Comparison of ENCODE assay signal across 40 cellular contexts in the genomic region with DNA sequence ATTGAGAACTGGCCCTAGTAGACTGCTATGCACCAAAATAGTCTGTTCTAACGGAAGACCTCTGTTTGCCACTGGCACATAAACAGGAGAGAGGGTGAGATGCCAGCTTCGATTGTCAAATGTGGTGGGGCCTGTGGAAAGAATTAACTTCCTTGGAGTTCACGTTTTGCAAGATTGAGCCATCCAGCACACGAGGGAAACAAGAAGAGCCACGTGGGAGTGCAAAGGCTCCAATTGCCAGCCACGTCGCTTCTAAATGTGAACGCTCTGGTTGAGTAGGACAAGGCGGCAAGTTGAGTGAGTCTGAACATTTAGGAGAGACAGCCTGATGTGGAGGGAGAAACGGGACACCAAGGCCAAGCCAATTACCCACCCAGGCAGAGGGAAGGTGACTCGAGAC.
"Had no signal": no experiment of that assay in that cellular context is flagged by ENCODE, and none has a peak within 500 bp of the region (broad histone marks: within the 10 kb centered on the region; RNA-seq: fewer than 3 reads in every experiment).

No MANE protein-coding gene starts in this region.

- H3K36me3 ChIP-seq: adrenal gland, ascending aorta, brain microvascular endothelial cell, breast epithelium, cardiac muscle cell had no signal

- H3K27me3 ChIP-seq: adrenal gland, ascending aorta, body of pancreas, brain microvascular endothelial cell, breast epithelium, cardiac muscle cell had no signal

- H3K4me1 ChIP-seq: adrenal gland, ascending aorta, breast epithelium had no signal

- H3K4me3 ChIP-seq: adrenal gland, ascending aorta, body of pancreas, breast epithelium, cardiac muscle cell had no signal

- H3K27ac ChIP-seq: adrenal gland, ascending aorta, body of pancreas, brain microvascular endothelial cell, breast epithelium, cardiac muscle cell had no signal

- H3K9me3 ChIP-seq: adrenal gland, ascending aorta, body of pancreas, breast epithelium had no signal

- FAIRE-seq: astrocyte, bronchial epithelial cell had no signal

- H3K4me3 Mint-ChIP-seq: activated naive CD4-positive, alpha-beta T cell treated with anti-CD3 and anti-CD28 coated beads for 36 hours; activated naive CD4-positive, alpha-beta T cell treated with anti-CD3 and anti-CD28 coated beads, Interleukin-2, amount 10 ng/mL, durations not matched to agents 7 days and 5 days; activated naive CD4-positive, alpha-beta T cell treated with anti-CD3 and anti-CD28 coated beads, Interleukin-2, amount 50 U/mL, for 24 hours; activated naive CD8-positive, alpha-beta T cell; activated naive CD8-positive, alpha-beta T cell treated with anti-CD3 and anti-CD28 coated beads for 36 hours; activated naive CD8-positive, alpha-beta T cell treated with anti-CD3 and anti-CD28 coated beads, Interleukin-2, amount 10 ng/mL, durations not matched to agents 7 days and 5 days; activated naive CD8-positive, alpha-beta T cell treated with anti-CD3 and anti-CD28 coated beads, Interleukin-2, amount 50 U/mL, for 24 hours; activated T-cell treated with anti-CD3 and anti-CD28 coated beads, Interleukin-2, amount 50 U/mL, for 24 hours; activated T-cell treated with anti-CD3 and anti-CD28 coated beads, Interleukin-2, amount 50 U/mL, for 4 hours; activated T-cell treated with anti-CD3 and anti-CD28 coated beads, Interleukin-2, amount 50 U/mL, for 72 hours; activated T-helper 1 cell treated with anti-CD3 and anti-CD28 coated beads, Interleukin-12 subunit alpha, Interleukin-12 subunit beta, Interleukin-2, Interleukin-4 antibody, amounts not matched to agents 30 ng/mL and 10 ng/mL and 1 ng/mL, durations not matched to agents 14 hours and 24 hours and 36 hours; activated T-helper 17 cell treated with anti-CD3 and anti-CD28 coated beads, Interleukin-2, amount 50 U/mL, for 72 hours; brain; central memory CD8-positive, alpha-beta T cell had no signal

- H3K36me3 Mint-ChIP-seq: activated naive CD4-positive, alpha-beta T cell treated with anti-CD3 and anti-CD28 coated beads, Interleukin-2, amount 10 ng/mL, durations not matched to agents 7 days and 5 days; activated naive CD4-positive, alpha-beta T cell treated with anti-CD3 and anti-CD28 coated beads, Interleukin-2, amount 50 U/mL, for 24 hours; brain had no signal

- H3K9me3 Mint-ChIP-seq: activated naive CD4-positive, alpha-beta T cell treated with anti-CD3 and anti-CD28 coated beads for 36 hours; activated naive CD4-positive, alpha-beta T cell treated with anti-CD3 and anti-CD28 coated beads, Interleukin-2, amount 10 ng/mL, durations not matched to agents 7 days and 5 days; activated naive CD4-positive, alpha-beta T cell treated with anti-CD3 and anti-CD28 coated beads, Interleukin-2, amount 50 U/mL, for 24 hours; activated T-cell treated with anti-CD3 and anti-CD28 coated beads, Interleukin-2, amount 50 U/mL, for 24 hours; activated T-cell treated with anti-CD3 and anti-CD28 coated beads, Interleukin-2, amount 50 U/mL, for 4 hours; activated T-helper 17 cell treated with anti-CD3 and anti-CD28 coated beads, Interleukin-2, amount 50 U/mL, for 72 hours; brain; central memory CD8-positive, alpha-beta T cell had no signal

- H3K27ac Mint-ChIP-seq: activated naive CD4-positive, alpha-beta T cell treated with anti-CD3 and anti-CD28 coated beads for 36 hours; activated naive CD4-positive, alpha-beta T cell treated with anti-CD3 and anti-CD28 coated beads, Interleukin-2, amount 10 ng/mL, durations not matched to agents 7 days and 5 days; activated naive CD4-positive, alpha-beta T cell treated with anti-CD3 and anti-CD28 coated beads, Interleukin-2, amount 50 U/mL, for 24 hours; activated naive CD4-positive, alpha-beta T cell treated with anti-CD3 and anti-CD28 coated beads, Interleukin-2, amount 50 U/mL, for 72 hours; activated naive CD8-positive, alpha-beta T cell; activated naive CD8-positive, alpha-beta T cell treated with anti-CD3 and anti-CD28 coated beads for 36 hours; activated naive CD8-positive, alpha-beta T cell treated with anti-CD3 and anti-CD28 coated beads, Interleukin-2, amount 10 ng/mL, durations not matched to agents 7 days and 5 days; activated naive CD8-positive, alpha-beta T cell treated with anti-CD3 and anti-CD28 coated beads, Interleukin-2, amount 50 U/mL, for 24 hours; activated T-cell treated with anti-CD3 and anti-CD28 coated beads, Interleukin-2, amount 50 U/mL, for 24 hours; activated T-cell treated with anti-CD3 and anti-CD28 coated beads, Interleukin-2, amount 50 U/mL, for 72 hours; activated T-helper 1 cell treated with anti-CD3 and anti-CD28 coated beads, Interleukin-12 subunit alpha, Interleukin-12 subunit beta, Interleukin-2, Interleukin-4 antibody, amounts not matched to agents 30 ng/mL and 10 ng/mL and 1 ng/mL, durations not matched to agents 14 hours and 24 hours and 36 hours; activated T-helper 17 cell treated with anti-CD3 and anti-CD28 coated beads, Interleukin-2, amount 50 U/mL, for 72 hours; activated T-helper 2 cell treated with anti-CD3 and anti-CD28 coated beads, Interferon-gamma antibody, Interleukin-2, Interleukin-4, amounts not matched to agents 10 μg/mL and 5 μg/mL and 100 μg/mL, durations not matched to agents 14 hours and 24 hours and 36 hours; brain had no signal

- ATAC-seq: activated naive CD4-positive, alpha-beta T cell treated with anti-CD3 and anti-CD28 coated beads, Interleukin-2, amount 50 U/mL, for 72 hours; activated naive CD8-positive, alpha-beta T cell treated with anti-CD3 and anti-CD28 coated beads, Interleukin-2, amount 50 U/mL, for 24 hours; activated T-cell treated with anti-CD3 and anti-CD28 coated beads, Interleukin-2, amount 50 U/mL, for 4 hours; activated T-cell treated with anti-CD3 and anti-CD28 coated beads, Interleukin-2, amount 50 U/mL, for 72 hours; activated T-helper 17 cell treated with anti-CD3 and anti-CD28 coated beads, Interleukin-2, amount 50 U/mL, for 72 hours; body of pancreas had no signal

- H3K27me3 Mint-ChIP-seq: activated naive CD4-positive, alpha-beta T cell treated with anti-CD3 and anti-CD28 coated beads, Interleukin-2, amount 10 ng/mL, durations not matched to agents 7 days and 5 days; activated naive CD4-positive, alpha-beta T cell treated with anti-CD3 and anti-CD28 coated beads, Interleukin-2, amount 50 U/mL, for 24 hours; activated naive CD8-positive, alpha-beta T cell; activated naive CD8-positive, alpha-beta T cell treated with anti-CD3 and anti-CD28 coated beads for 36 hours; activated naive CD8-positive, alpha-beta T cell treated with anti-CD3 and anti-CD28 coated beads, Interleukin-2, amount 10 ng/mL, durations not matched to agents 7 days and 5 days; activated naive CD8-positive, alpha-beta T cell treated with anti-CD3 and anti-CD28 coated beads, Interleukin-2, amount 50 U/mL, for 24 hours; activated T-cell treated with anti-CD3 and anti-CD28 coated beads, Interleukin-2, amount 50 U/mL, for 24 hours; activated T-helper 17 cell treated with anti-CD3 and anti-CD28 coated beads, Interleukin-2, amount 50 U/mL, for 72 hours; central memory CD8-positive, alpha-beta T cell had no signal

- DNase-seq: activated effector memory CD4-positive, alpha-beta T cell treated with anti-CD3 and anti-CD28 coated beads, Interleukin-2, amount 50 U/mL, for 16 hours; activated effector memory CD4-positive, alpha-beta T cell treated with Interleukin-2 at 50 U/mL for 16 hours; activated gamma-delta T cell; activated gamma-delta T cell treated with Interleukin-2 at 50 U/mL for 16 hours; activated naive CD4-positive, alpha-beta T cell; activated naive CD4-positive, alpha-beta T cell treated with anti-CD3 and anti-CD28 coated beads for 36 hours; activated naive CD4-positive, alpha-beta T cell treated with anti-CD3 and anti-CD28 coated beads, Interleukin-2, amount 10 ng/mL, durations not matched to agents 7 days and 5 days; activated naive CD4-positive, alpha-beta T cell treated with anti-CD3 and anti-CD28 coated beads, Interleukin-2, amount 50 U/mL, for 16 hours; activated naive CD4-positive, alpha-beta T cell treated with Interleukin-2 at 50 U/mL for 16 hours; activated naive CD8-positive, alpha-beta T cell treated with anti-CD3 and anti-CD28 coated beads for 36 hours; activated naive CD8-positive, alpha-beta T cell treated with anti-CD3 and anti-CD28 coated beads, Interleukin-2, amount 10 ng/mL, durations not matched to agents 7 days and 5 days; activated naive CD8-positive, alpha-beta T cell treated with anti-CD3 and anti-CD28 coated beads, Interleukin-2, amount 50 U/mL, for 24 hours; activated T-cell treated with anti-CD3 and anti-CD28 coated beads, Interleukin-2, amount 50 U/mL, for 1 hour; activated T-cell treated with anti-CD3 and anti-CD28 coated beads, Interleukin-2, amount 50 U/mL, for 24 hours; activated T-cell treated with anti-CD3 and anti-CD28 coated beads, Interleukin-2, amount 50 U/mL, for 4 hours; activated T-cell treated with anti-CD3 and anti-CD28 coated beads, Interleukin-2, amount 50 U/mL, for 48 hours; activated T-cell treated with anti-CD3 and anti-CD28 coated beads, Interleukin-2, amount 50 U/mL, for 72 hours; adrenal gland; amniotic stem cell; amygdala; anterior cingulate cortex; aorta; body of pancreas; brain microvascular endothelial cell; caudate nucleus; central memory CD4-positive, alpha-beta T cell; cerebellar nuclear complex had no signal

- H3K4me1 Mint-ChIP-seq: brain had no signal
